In genomic region chr7:45920543-45921380, GRCh38 we compare ENCODE assay signal across 8 cellular contexts. TPM values are rescaled to one million over a fixed set of nuclear protein-coding genes. Genes with fewer than 3 reads are reported as not detected.
DNase-seq lines count a peak whose midpoint lies in the region; ATAC-seq and TF ChIP-seq lines count a peak whose summit lies in the region.

TSS of gene IGFBP3 (minus strand) at chr7:45921272. CDS start at chr7:45921140, 132 bp downstream.

- H3K36me3 ChIP-seq in cardiac muscle cell, result no peaks in the 10 kb centered on the region
- H3K36me3 ChIP-seq in ovary, result no peaks in the 10 kb centered on the region

- no peak within 1 kb of the TSS for H3K27ac Mint-ChIP-seq in activated naive CD8-positive, alpha-beta T cell treated with anti-CD3 and anti-CD28 coated beads for 36 hours

- intact Hi-C loops in ovary (cut with DNase I), result loop anchor here (5.0 to 10.0 kb wide), 7 partner anchors 424 to 1337 kb away; no protein-coding TSS in a partner anchor

- no peak for ATAC-seq in GM18520 (IDR thresholded peaks at IDR 0.05; ENCODE audit: unreplicated experiment)
- no peak for ATAC-seq in HG02678 (IDR thresholded peaks at IDR 0.05; ENCODE audit: unreplicated experiment)

- TF ChIP-seq CTCF in cardiac muscle cell (IDR thresholded peaks at IDR 0.05; ENCODE audit: low read depth, low read length), result no peak
- no peak for TF ChIP-seq CTCF in ovary (IDR thresholded peaks at IDR 0.05)

- H3K4me3 Mint-ChIP-seq in activated naive CD8-positive, alpha-beta T cell treated with anti-CD3 and anti-CD28 coated beads for 36 hours, result peak within 1 kb of the TSS; percentile 66

- no peaks in the 10 kb centered on the region for H3K9me3 Mint-ChIP-seq in activated naive CD8-positive, alpha-beta T cell treated with anti-CD3 and anti-CD28 coated beads for 36 hours

- H3K27ac ChIP-seq in cardiac muscle cell, result no peak within 1 kb of the TSS
- H3K27ac ChIP-seq in ovary, result peak within 1 kb of the TSS in 1 of 2 donors; percentile 23

- peak; percentile 42 for DNase-seq in DMS79 treated with DMSO at 0.1 percent for 48 hours (lab: John Stamatoyannopoulos, UW)
- peak; percentile 85 for DNase-seq in NCI-H1105 treated with DMSO at 0.1 percent for 48 hours (lab: John Stamatoyannopoulos, UW)
- DNase-seq in activated naive CD8-positive, alpha-beta T cell treated with anti-CD3 and anti-CD28 coated beads for 36 hours, result peak; percentile 44
- DNase-seq in cardiac muscle cell (ENCODE audit: low read depth in 1 of 2, low spot score in 1 of 2), result peak; percentile 73 to 80
- peak; percentile 44 to 74 (median 56) for DNase-seq in ovary
- DNase-seq in MV-4-11 (lab: John Stamatoyannopoulos, UW), result no peak

- H3K9me3 ChIP-seq in cardiac muscle cell (ENCODE audit: low read depth) (no peaks in the 10 kb centered on the region), ovary (no peaks in the 10 kb centered on the region)

- H3K27me3 ChIP-seq in cardiac muscle cell, result peaks cover 54% of the 10 kb centered on the region
- H3K27me3 ChIP-seq in ovary, result no peaks in the 10 kb centered on the region

- H3K4me1 Mint-ChIP-seq in activated naive CD8-positive, alpha-beta T cell treated with anti-CD3 and anti-CD28 coated beads for 36 hours, result peaks cover 28% of the 10 kb centered on the region

- H3K36me3 Mint-ChIP-seq in activated naive CD8-positive, alpha-beta T cell treated with anti-CD3 and anti-CD28 coated beads for 36 hours, result no peaks in the 10 kb centered on the region

- H3K4me1 ChIP-seq in cardiac muscle cell (ENCODE audit: low read depth), result peaks cover 5% of the 10 kb centered on the region
- H3K4me1 ChIP-seq in ovary (ENCODE audit: insufficient read depth), result peaks cover 4% of the 10 kb centered on the region

- TF ChIP-seq POLR2A in ovary (IDR thresholded peaks at IDR 0.05), result peak; percentile 30

- H3K27me3 Mint-ChIP-seq in activated naive CD8-positive, alpha-beta T cell treated with anti-CD3 and anti-CD28 coated beads for 36 hours, result peaks cover 70% of the 10 kb centered on the region

- WGBS in ovary, 3 donors, result 0% methylated on average over 63 to 109 of the region's 109 CpGs

- no peak for TF ChIP-seq EP300 in ovary (IDR thresholded peaks at IDR 0.05)

- peak within 1 kb of the TSS; percentile 63 for H3K4me3 ChIP-seq in cardiac muscle cell
- H3K4me3 ChIP-seq in ovary, result peak within 1 kb of the TSS; percentile 78

RNA-seq across cellular contexts. Expression of gene IGFBP3, which starts in this region (rescaled TPM):
- total RNA-seq in activated naive CD8-positive, alpha-beta T cell treated with anti-CD3 and anti-CD28 coated beads for 36 hours, result under 1 TPM; 0.33 to 0.50 TPM
- total RNA-seq in cardiac muscle cell (19.1 and 32.8 TPM in 2 replicates), ovary (100 to 1,000 TPM in 6 of 7 donors, 10 to 100 TPM in 1; 51.6 to 648 (median 173) TPM)
- polyA plus RNA-seq in cardiac muscle cell (10.9 and 12.2 TPM in 2 replicates), ovary (100 to 1,000 TPM; 174 to 272 TPM)

Comparison
In these comparisons a context has a peak if more than half of its experiments do, and no peak if none do; other contexts are left out.
1. RNA of gene IGFBP3 (total RNA-seq): 51.6 to 648 TPM in ovary and 19.1 to 32.8 TPM in cardiac muscle cell; 0.33 to 0.50 TPM in activated naive CD8-positive, alpha-beta T cell treated with anti-CD3 and anti-CD28 coated beads for 36 hours; every median in the first group is over 10 times any median in the second.
2. RNA of gene IGFBP3 (polyA plus RNA-seq): 174 to 272 TPM in ovary; 10.9 to 12.2 TPM in cardiac muscle cell; every median in the first group is over 10 times any median in the second.
3. Peak in DNase-seq in activated naive CD8-positive, alpha-beta T cell treated with anti-CD3 and anti-CD28 coated beads for 36 hours; RNA of the gene not detected or under 1 TPM.